Comparison of ENCODE assay signal across 1 cellular context in the genomic region with DNA sequence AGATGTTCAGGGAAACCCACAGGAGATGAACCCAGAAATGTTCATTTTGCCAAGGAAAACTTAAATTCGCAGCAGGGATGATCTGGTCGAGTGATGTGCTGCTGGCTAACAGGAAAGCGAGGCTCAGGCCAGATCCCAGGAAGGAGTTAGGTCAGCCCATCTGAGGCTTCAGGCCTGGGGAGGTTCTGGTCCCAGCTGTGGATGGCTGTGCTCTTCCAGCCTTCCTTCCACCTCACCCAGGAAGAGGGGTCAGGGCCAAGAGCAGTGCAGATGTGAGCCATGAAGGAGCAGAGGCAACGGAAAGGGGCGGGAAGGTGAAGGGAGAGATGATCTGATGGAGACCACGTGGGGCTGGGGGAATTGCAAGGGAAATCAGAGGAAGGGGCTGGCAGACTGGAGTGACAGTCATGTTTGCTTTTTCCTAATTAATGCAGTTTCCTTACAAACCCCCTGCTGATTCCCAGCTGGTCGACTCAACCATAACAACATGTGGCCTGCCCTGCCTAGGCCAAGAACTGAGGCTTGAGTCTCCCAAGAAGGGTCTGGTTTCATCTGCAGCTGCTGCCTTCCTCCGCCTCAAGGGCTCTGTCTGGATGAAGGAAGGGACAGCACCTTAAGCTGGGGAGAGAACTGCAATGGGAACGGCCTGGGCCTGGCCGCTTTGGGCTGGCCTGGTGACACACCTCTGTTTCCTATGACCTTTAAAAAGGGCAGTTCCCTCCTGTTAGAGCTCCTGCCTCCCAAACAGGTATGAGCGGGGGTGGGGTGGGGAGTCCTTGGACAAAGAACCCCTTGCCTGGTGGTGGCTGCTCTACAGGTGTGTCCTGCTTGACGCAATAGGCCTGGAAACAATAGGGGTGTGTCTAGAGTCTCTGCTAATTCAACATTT.
A peak's percentile ranks its signal among the peaks of the same experiment; 100 is the strongest.
TF ChIP-seq lines count a peak whose summit lies in the region.

No MANE protein-coding gene starts in this region.

TF ChIP-seq in HepG2, 621 proteins besides CTCF, POLR2A, EP300 and RAD21:
- TF ChIP-seq SRSF1 (optimal IDR thresholded peaks at IDR 0.05; ENCODE audit: low read depth, low read length) (no peak), GATAD2A (CRISPR knock-in tag; IDR thresholded peaks at IDR 0.05) (peak; percentile 38), ZFX (CRISPR knock-in tag; IDR thresholded peaks at IDR 0.05; ENCODE audit: low read depth) (peak; percentile 46; the same call in 1 of the 2 replicates), TBX2 (CRISPR knock-in tag; IDR thresholded peaks at IDR 0.05; ENCODE audit: borderline replicate concordance) (0 out of 2 replicates have a peak, but pooled peaks have one; percentile 30), SOX6 (IDR thresholded peaks at IDR 0.05) (no peak), SOX6 (CRISPR knock-in tag; IDR thresholded peaks at IDR 0.05) (peak; percentile 85), ZNF670 (CRISPR knock-in tag; IDR thresholded peaks at IDR 0.05; ENCODE audit: borderline replicate concordance) (no peak), HDAC2 (CRISPR knock-in tag; IDR thresholded peaks at IDR 0.05) (0 out of 2 replicates have a peak, but pooled peaks have one; percentile 22), SP4 (CRISPR knock-in tag; IDR thresholded peaks at IDR 0.05) (0 out of 2 replicates have a peak, but pooled peaks have one; percentile 15), CEBPG (CRISPR knock-in tag; IDR thresholded peaks at IDR 0.05) (peak; percentile 60; the same call in 1 of the 2 replicates), NR1H2 (CRISPR knock-in tag; IDR thresholded peaks at IDR 0.05; ENCODE audit: borderline replicate concordance, low read depth) (no peak), ZNF547 (CRISPR knock-in tag; IDR thresholded peaks at IDR 0.05) (0 out of 2 replicates have a peak, but pooled peaks have one; percentile 9), SOX13 (IDR thresholded peaks at IDR 0.05) (no peak), SOX13 (CRISPR knock-in tag; conservative IDR thresholded peaks at IDR 0.05 in 1 of 2, IDR thresholded peaks at IDR 0.05 in 1 of 2) (peak in 1 of 2 experiments; percentile 79; a peak in 2 of 4 replicates), HCFC1 (IDR thresholded peaks at IDR 0.05; ENCODE audit: low read depth, low read length) (no peak), ZNF292 (CRISPR knock-in tag; IDR thresholded peaks at IDR 0.05; ENCODE audit: borderline replicate concordance, low read depth) (0 out of 2 replicates have a peak, but pooled peaks have one; percentile 27), CAMTA2 (CRISPR knock-in tag; IDR thresholded peaks at IDR 0.05; ENCODE audit: borderline replicate concordance) (no peak), ZEB1 (IDR thresholded peaks at IDR 0.05; ENCODE audit: insufficient replicate concordance, low read depth) (peak; percentile 91), SOX5 (CRISPR knock-in tag; IDR thresholded peaks at IDR 0.05; ENCODE audit: borderline replicate concordance) (peak; percentile 69; the same call in 1 of the 2 replicates), NFIC (IDR thresholded peaks at IDR 0.05; ENCODE audit: low read length) (no peak), MEIS1 (CRISPR knock-in tag; IDR thresholded peaks at IDR 0.05; ENCODE audit: borderline replicate concordance) (no peak), ZNF788 (CRISPR knock-in tag; IDR thresholded peaks at IDR 0.05; ENCODE audit: borderline replicate concordance) (0 out of 2 replicates have a peak, but pooled peaks have one; percentile 29), SALL1 (CRISPR knock-in tag; IDR thresholded peaks at IDR 0.05) (peak; percentile 9; the same call in 1 of the 2 replicates), CREB1 (IDR thresholded peaks at IDR 0.05) (no peak), CREB1 (CRISPR knock-in tag; IDR thresholded peaks at IDR 0.05) (no peak)
- TF ChIP-seq, protein P1, sequence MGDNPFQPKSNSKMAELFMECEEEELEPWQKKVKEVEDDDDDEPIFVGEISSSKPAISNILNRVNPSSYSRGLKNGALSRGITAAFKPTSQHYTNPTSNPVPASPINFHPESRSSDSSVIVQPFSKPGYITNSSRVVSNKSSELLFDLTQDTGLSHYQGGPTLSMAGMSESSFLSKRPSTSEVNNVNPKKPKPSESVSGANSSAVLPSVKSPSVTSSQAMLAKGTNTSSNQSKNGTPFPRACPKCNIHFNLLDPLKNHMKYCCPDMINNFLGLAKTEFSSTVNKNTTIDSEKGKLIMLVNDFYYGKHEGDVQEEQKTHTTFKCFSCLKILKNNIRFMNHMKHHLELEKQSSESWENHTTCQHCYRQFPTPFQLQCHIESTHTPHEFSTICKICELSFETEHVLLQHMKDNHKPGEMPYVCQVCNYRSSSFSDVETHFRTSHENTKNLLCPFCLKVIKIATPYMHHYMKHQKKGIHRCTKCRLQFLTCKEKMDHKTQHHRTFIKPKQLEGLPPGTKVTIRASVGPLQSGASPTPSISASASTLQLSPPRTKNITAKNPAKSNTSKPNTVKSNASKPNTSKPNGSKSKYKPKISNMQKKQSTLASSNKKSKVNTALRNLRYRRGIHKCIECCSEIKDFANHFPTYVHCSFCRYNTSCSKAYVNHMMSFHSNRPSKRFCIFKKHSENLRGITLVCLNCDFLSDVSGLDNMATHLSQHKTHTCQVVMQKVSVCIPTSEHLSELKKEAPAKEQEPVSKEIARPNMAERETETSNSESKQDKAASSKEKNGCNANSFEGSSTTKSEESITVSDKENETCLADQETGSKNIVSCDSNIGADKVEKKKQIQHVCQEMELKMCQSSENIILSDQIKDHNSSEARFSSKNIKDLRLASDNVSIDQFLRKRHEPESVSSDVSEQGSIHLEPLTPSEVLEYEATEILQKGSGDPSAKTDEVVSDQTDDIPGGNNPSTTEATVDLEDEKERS (CRISPR knock-in tag; IDR thresholded peaks at IDR 0.05) = 0 out of 2 replicates have a peak, but pooled peaks have one; percentile 38
- TF ChIP-seq, protein P2, sequence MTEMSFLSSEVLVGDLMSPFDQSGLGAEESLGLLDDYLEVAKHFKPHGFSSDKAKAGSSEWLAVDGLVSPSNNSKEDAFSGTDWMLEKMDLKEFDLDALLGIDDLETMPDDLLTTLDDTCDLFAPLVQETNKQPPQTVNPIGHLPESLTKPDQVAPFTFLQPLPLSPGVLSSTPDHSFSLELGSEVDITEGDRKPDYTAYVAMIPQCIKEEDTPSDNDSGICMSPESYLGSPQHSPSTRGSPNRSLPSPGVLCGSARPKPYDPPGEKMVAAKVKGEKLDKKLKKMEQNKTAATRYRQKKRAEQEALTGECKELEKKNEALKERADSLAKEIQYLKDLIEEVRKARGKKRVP (CRISPR knock-in tag; IDR thresholded peaks at IDR 0.05) = 0 out of 4 replicates have a peak, but pooled peaks of 1 of the 2 experiments have one; percentile 28
- TF ChIP-seq, protein P3, sequence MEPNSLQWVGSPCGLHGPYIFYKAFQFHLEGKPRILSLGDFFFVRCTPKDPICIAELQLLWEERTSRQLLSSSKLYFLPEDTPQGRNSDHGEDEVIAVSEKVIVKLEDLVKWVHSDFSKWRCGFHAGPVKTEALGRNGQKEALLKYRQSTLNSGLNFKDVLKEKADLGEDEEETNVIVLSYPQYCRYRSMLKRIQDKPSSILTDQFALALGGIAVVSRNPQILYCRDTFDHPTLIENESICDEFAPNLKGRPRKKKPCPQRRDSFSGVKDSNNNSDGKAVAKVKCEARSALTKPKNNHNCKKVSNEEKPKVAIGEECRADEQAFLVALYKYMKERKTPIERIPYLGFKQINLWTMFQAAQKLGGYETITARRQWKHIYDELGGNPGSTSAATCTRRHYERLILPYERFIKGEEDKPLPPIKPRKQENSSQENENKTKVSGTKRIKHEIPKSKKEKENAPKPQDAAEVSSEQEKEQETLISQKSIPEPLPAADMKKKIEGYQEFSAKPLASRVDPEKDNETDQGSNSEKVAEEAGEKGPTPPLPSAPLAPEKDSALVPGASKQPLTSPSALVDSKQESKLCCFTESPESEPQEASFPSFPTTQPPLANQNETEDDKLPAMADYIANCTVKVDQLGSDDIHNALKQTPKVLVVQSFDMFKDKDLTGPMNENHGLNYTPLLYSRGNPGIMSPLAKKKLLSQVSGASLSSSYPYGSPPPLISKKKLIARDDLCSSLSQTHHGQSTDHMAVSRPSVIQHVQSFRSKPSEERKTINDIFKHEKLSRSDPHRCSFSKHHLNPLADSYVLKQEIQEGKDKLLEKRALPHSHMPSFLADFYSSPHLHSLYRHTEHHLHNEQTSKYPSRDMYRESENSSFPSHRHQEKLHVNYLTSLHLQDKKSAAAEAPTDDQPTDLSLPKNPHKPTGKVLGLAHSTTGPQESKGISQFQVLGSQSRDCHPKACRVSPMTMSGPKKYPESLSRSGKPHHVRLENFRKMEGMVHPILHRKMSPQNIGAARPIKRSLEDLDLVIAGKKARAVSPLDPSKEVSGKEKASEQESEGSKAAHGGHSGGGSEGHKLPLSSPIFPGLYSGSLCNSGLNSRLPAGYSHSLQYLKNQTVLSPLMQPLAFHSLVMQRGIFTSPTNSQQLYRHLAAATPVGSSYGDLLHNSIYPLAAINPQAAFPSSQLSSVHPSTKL (CRISPR knock-in tag; IDR thresholded peaks at IDR 0.05) = peak; percentile 35; the same call in 1 of the 2 replicates
- TF ChIP-seq, protein P4, sequence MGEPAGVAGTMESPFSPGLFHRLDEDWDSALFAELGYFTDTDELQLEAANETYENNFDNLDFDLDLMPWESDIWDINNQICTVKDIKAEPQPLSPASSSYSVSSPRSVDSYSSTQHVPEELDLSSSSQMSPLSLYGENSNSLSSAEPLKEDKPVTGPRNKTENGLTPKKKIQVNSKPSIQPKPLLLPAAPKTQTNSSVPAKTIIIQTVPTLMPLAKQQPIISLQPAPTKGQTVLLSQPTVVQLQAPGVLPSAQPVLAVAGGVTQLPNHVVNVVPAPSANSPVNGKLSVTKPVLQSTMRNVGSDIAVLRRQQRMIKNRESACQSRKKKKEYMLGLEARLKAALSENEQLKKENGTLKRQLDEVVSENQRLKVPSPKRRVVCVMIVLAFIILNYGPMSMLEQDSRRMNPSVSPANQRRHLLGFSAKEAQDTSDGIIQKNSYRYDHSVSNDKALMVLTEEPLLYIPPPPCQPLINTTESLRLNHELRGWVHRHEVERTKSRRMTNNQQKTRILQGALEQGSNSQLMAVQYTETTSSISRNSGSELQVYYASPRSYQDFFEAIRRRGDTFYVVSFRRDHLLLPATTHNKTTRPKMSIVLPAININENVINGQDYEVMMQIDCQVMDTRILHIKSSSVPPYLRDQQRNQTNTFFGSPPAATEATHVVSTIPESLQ (CRISPR knock-in tag; conservative IDR thresholded peaks at IDR 0.05) = no peak
- TF ChIP-seq, protein P5, sequence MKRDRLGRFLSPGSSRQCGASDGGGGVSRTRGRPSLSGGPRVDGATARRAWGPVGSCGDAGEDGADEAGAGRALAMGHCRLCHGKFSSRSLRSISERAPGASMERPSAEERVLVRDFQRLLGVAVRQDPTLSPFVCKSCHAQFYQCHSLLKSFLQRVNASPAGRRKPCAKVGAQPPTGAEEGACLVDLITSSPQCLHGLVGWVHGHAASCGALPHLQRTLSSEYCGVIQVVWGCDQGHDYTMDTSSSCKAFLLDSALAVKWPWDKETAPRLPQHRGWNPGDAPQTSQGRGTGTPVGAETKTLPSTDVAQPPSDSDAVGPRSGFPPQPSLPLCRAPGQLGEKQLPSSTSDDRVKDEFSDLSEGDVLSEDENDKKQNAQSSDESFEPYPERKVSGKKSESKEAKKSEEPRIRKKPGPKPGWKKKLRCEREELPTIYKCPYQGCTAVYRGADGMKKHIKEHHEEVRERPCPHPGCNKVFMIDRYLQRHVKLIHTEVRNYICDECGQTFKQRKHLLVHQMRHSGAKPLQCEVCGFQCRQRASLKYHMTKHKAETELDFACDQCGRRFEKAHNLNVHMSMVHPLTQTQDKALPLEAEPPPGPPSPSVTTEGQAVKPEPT (CRISPR knock-in tag; IDR thresholded peaks at IDR 0.05; ENCODE audit: low read depth) = 0 out of 2 replicates have a peak, but pooled peaks have one; percentile 39
- TF ChIP-seq, protein P6, sequence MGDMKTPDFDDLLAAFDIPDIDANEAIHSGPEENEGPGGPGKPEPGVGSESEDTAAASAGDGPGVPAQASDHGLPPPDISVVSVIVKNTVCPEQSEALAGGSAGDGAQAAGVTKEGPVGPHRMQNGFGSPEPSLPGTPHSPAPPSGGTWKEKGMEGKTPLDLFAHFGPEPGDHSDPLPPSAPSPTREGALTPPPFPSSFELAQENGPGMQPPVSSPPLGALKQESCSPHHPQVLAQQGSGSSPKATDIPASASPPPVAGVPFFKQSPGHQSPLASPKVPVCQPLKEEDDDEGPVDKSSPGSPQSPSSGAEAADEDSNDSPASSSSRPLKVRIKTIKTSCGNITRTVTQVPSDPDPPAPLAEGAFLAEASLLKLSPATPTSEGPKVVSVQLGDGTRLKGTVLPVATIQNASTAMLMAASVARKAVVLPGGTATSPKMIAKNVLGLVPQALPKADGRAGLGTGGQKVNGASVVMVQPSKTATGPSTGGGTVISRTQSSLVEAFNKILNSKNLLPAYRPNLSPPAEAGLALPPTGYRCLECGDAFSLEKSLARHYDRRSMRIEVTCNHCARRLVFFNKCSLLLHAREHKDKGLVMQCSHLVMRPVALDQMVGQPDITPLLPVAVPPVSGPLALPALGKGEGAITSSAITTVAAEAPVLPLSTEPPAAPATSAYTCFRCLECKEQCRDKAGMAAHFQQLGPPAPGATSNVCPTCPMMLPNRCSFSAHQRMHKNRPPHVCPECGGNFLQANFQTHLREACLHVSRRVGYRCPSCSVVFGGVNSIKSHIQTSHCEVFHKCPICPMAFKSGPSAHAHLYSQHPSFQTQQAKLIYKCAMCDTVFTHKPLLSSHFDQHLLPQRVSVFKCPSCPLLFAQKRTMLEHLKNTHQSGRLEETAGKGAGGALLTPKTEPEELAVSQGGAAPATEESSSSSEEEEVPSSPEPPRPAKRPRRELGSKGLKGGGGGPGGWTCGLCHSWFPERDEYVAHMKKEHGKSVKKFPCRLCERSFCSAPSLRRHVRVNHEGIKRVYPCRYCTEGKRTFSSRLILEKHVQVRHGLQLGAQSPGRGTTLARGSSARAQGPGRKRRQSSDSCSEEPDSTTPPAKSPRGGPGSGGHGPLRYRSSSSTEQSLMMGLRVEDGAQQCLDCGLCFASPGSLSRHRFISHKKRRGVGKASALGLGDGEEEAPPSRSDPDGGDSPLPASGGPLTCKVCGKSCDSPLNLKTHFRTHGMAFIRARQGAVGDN (CRISPR knock-in tag; IDR thresholded peaks at IDR 0.05) = peak; percentile 37
